27 cellular contexts compared by ENCODE assay signal in genomic region chr2:167750675-167751074, GRCh38.
DNase-seq lines count a peak whose midpoint lies in the region; ATAC-seq, FAIRE-seq and TF ChIP-seq lines count a peak whose summit lies in the region.
"Had no signal": no experiment of that assay in that cellular context is flagged by ENCODE, and none has a peak within 500 bp of the region (broad histone marks: within the 10 kb centered on the region; RNA-seq: fewer than 3 reads in every experiment).

No MANE protein-coding gene starts in this region.

- no peak overlapping the region for H3K27ac Mint-ChIP-seq in stimulated activated naive CD8-positive, alpha-beta T cell treated with anti-CD3 and anti-CD28 coated beads, Interleukin-15, amount 100 ng/mL, for 72 hours
- H3K27ac Mint-ChIP-seq: CD4-positive, alpha-beta T cell; T-cell had no signal

- H3K4me3 Mint-ChIP-seq in stimulated activated naive CD8-positive, alpha-beta T cell treated with anti-CD3 and anti-CD28 coated beads, Interleukin-15, amount 100 ng/mL, for 72 hours, result no peak overlapping the region
- H3K4me3 Mint-ChIP-seq: CD4-positive, alpha-beta T cell; T-cell had no signal

- H3K27me3 Mint-ChIP-seq in stimulated activated naive CD8-positive, alpha-beta T cell treated with anti-CD3 and anti-CD28 coated beads, Interleukin-15, amount 100 ng/mL, for 72 hours, result no peaks in the 10 kb centered on the region

- H3K4me1 Mint-ChIP-seq in stimulated activated naive CD8-positive, alpha-beta T cell treated with anti-CD3 and anti-CD28 coated beads, Interleukin-15, amount 100 ng/mL, for 72 hours, result no peaks in the 10 kb centered on the region
- H3K4me1 Mint-ChIP-seq: T-cell had no signal

- no peak for FAIRE-seq in D721Med (lab: Jason Lieb, UNC)
- FAIRE-seq: A204.1, GM12891, H1, HTR-8/SVneo had no signal

- no peaks in the 10 kb centered on the region for H3K9me3 Mint-ChIP-seq in stimulated activated naive CD8-positive, alpha-beta T cell treated with anti-CD3 and anti-CD28 coated beads, Interleukin-15, amount 100 ng/mL, for 72 hours
- H3K9me3 Mint-ChIP-seq: T-cell had no signal

- DNase-seq in NCI-H82 (lab: John Stamatoyannopoulos, UW) (peak; percentile 30), NCI-H82 treated with DMSO at 0.1 percent for 48 hours (lab: John Stamatoyannopoulos, UW; ENCODE audit: unreplicated experiment) (no peak), NCI-H69 (lab: John Stamatoyannopoulos, UW) (peak; percentile 5), omental fat pad (ENCODE audit: low spot score) (no peak), SKM-1 treated with dmso at 0.1 percent for 144 hours (lab: John Stamatoyannopoulos, UW; ENCODE audit: unreplicated experiment) (no peak), D721Med (ENCODE audit: insufficient read length, low spot score) (no peak)
- DNase-seq in stimulated activated naive CD8-positive, alpha-beta T cell treated with anti-CD3 and anti-CD28 coated beads, Interleukin-15, amount 100 ng/mL, for 72 hours, result no peak
- DNase-seq: CD4-positive, alpha-beta T cell; DMS79; EL; GF-D8; IMR-90; KG1; MM.1S; NCI-H1048; NCI-H1417; NCI-H187; NCI-H2081 treated with DMSO at 0.1 percent for 48 hours; NCI-H526 treated with DMSO at 0.1 percent for 48 hours; NK-92 treated with Interleukin-12 subunit alpha and Interleukin-12 subunit beta, amount 100 ng/mL, for 24 hours; PC-9; T-cell had no signal

- peak; percentile 3 for ATAC-seq in omental fat pad (ENCODE audit: low FRiP score)
- no peak for ATAC-seq in stimulated activated naive CD8-positive, alpha-beta T cell treated with anti-CD3 and anti-CD28 coated beads, Interleukin-15, amount 100 ng/mL, for 72 hours
- ATAC-seq: Right ventricle myocardium inferior, T-cell had no signal

- TF ChIP-seq CTCF in omental fat pad (IDR thresholded peaks at IDR 0.05) (no peak), D721Med (IDR thresholded peaks at IDR 0.05; ENCODE audit: insufficient read depth, missing control alignments) (no peak)

Comparison
In these comparisons a context has a peak if more than half of its experiments do, and no peak if none do; other contexts are left out.
1. DNase-seq: peak in NCI-H82 (single experiment) and NCI-H69 (single experiment); none in NCI-H82 treated with DMSO at 0.1 percent for 48 hours (single experiment), omental fat pad (single experiment), SKM-1 treated with dmso at 0.1 percent for 144 hours (single experiment), stimulated activated naive CD8-positive, alpha-beta T cell treated with anti-CD3 and anti-CD28 coated beads, Interleukin-15, amount 100 ng/mL, for 72 hours (0 of 2) and D721Med (single experiment).